9 cellular contexts compared by ENCODE assay signal in the genomic region with DNA sequence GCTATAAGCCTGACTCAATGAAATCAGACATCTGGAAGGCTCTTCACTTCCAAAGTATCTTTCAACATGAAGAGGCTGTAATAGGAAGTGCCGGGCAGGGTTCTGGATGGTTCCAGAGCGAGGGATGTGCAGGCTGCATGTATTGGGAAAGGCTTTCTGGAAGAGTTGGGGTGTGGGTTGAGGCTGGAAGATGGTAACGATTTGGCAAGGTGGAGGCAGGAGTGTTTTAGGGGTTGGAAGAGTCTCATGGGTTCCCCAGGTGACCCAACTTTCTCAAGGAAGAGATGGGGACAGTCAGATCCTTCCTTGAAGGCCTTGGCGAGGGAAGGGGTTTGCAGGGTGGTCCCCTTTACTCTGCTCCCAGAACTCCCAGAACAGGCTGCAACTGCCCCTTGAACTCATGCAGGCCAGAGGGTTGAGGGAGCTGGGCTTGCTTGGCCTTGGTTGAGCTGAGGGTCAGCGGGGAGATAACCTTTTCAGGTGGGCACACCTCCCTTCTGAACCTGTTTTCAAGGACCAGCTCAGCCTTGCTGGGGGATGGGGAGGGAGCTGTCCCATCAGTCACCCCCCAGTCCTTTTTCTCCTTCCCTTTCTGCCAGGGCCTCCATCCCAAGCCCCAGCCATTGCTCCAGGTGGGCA. TPM values are rescaled to one million over a fixed set of nuclear protein-coding genes. Genes with fewer than 3 reads are reported as not detected.
"Had no signal": no experiment of that assay in that cellular context is flagged by ENCODE, and none has a peak within 500 bp of the region (broad histone marks: within the 10 kb centered on the region; RNA-seq: fewer than 3 reads in every experiment).

No MANE protein-coding gene starts in this region.

- DNase-seq: GOT3, H9, HCEC 1CT, HFFc6 had no signal

- H2AFZ ChIP-seq: GM23248, GM23338 had no signal

- H3K4me3 ChIP-seq: GM23248, GM23338, HAP-1 had no signal

- H3K4me1 ChIP-seq: HAP-1 had no signal

- H3K9me3 ChIP-seq: HAP-1 had no signal

- H3K27ac ChIP-seq: GM23248 had no signal

- H3K36me3 ChIP-seq: HAP-1 had no signal

- H3K9ac ChIP-seq: GM23248 had no signal

- H3K4me2 ChIP-seq: GM23338 had no signal

- FAIRE-seq: H54 had no signal

RNA-seq across cellular contexts. Expression of a gene that starts 9.4 kb away (rescaled TPM):
- total RNA-seq: GM23248, H7, HFFc6 had no signal
- polyA plus RNA-seq: GM23248 had no signal
